8 cellular contexts compared by ENCODE assay signal in genomic region chr6:41637179-41638001, GRCh38. TPM values are rescaled to one million over a fixed set of nuclear protein-coding genes. Genes with fewer than 3 reads are reported as not detected.
DNase-seq lines count a peak whose midpoint lies in the region; ATAC-seq and TF ChIP-seq lines count a peak whose summit lies in the region.

No MANE protein-coding gene starts in this region.

- peak overlapping the region; percentile 62 for H3K4me3 Mint-ChIP-seq in Calu3 (ENCODE audit: low read depth, unreplicated experiment)

- H3K27me3 Mint-ChIP-seq in Calu3 (ENCODE audit: unreplicated experiment) = peaks cover 3% of the 10 kb centered on the region

- H3K4me3 ChIP-seq in WERI-Rb-1 (ENCODE audit: low read depth, low read length) = peak overlapping the region; percentile 53
- peak overlapping the region; percentile 54 for H3K4me3 ChIP-seq in right cardiac atrium (ENCODE audit: low read length)

- peaks cover 28% of the 10 kb centered on the region for H3K36me3 Mint-ChIP-seq in Calu3 (ENCODE audit: insufficient read depth, unreplicated experiment)

- DNase-seq in Calu3 = peak; percentile 63
- peak; percentile 55 for DNase-seq in WERI-Rb-1
- DNase-seq in right cardiac atrium = no peak
- DNase-seq in posterior vena cava (ENCODE audit: low spot score) = peak; percentile 79
- DNase-seq in NK-92 (lab: John Stamatoyannopoulos, UW; ENCODE audit: unreplicated experiment) = no peak
- DNase-seq in hippocampal formation (lab: John Stamatoyannopoulos, UW) = no peak

- intact Hi-C loops in Calu3 (cut with micrococcal nuclease; ENCODE audit: unreplicated experiment) = no loop called here
- intact Hi-C loops in right cardiac atrium (cut with DNase I) = no loop called here
- intact Hi-C loops in posterior vena cava (cut with DNase I) = no loop called here

- ATAC-seq in right cardiac atrium (peak in 1 of 2 donors; percentile 23), HG03520 (IDR thresholded peaks at IDR 0.05; ENCODE audit: unreplicated experiment) (no peak), HG02870 (IDR thresholded peaks at IDR 0.05; ENCODE audit: unreplicated experiment) (no peak)

- H3K9me3 ChIP-seq in WERI-Rb-1 (ENCODE audit: severe bottlenecking) (no peaks in the 10 kb centered on the region), right cardiac atrium (ENCODE audit: control insufficient read depth, low read length) (no peaks in the 10 kb centered on the region)

- H3K27ac ChIP-seq in WERI-Rb-1 = peak overlapping the region; percentile 74
- H3K27ac ChIP-seq in right cardiac atrium (ENCODE audit: low read length) = no peak overlapping the region

- 10% methylated on average over 57 of the region's 57 CpGs for WGBS in right cardiac atrium

- H3K27me3 ChIP-seq in WERI-Rb-1 (ENCODE audit: insufficient read depth, low read depth, severe bottlenecking) (no peaks in the 10 kb centered on the region), right cardiac atrium (ENCODE audit: control insufficient read depth, insufficient read depth) (no peaks in the 10 kb centered on the region)

- H3K36me3 ChIP-seq in WERI-Rb-1 = peaks cover 19% of the 10 kb centered on the region

- no peaks in the 10 kb centered on the region for H3K4me1 ChIP-seq in right cardiac atrium (ENCODE audit: control insufficient read depth, insufficient read depth, low read length)

- CTCF ChIA-PET in Calu3 (lab: Charles Lee) = interaction anchor here (0.8 to 1.1 kb wide), 3 partner anchors 45 to 270 kb away, joined by 3 to 4 read pairs (median 3); partner anchors contain the start of gene TOMM6

- BruUV-seq in Calu3 (replicated peaks; lab: Mats Ljungman, UMichigan) = TSS peak; percentile 43

- no peaks in the 10 kb centered on the region for H3K9me3 Mint-ChIP-seq in Calu3 (ENCODE audit: low read depth, unreplicated experiment)

- peak overlapping the region; percentile 60 for H3K27ac Mint-ChIP-seq in Calu3 (ENCODE audit: unreplicated experiment)

- TF ChIP-seq CTCF in Calu3 (IDR thresholded peaks at IDR 0.05; ENCODE audit: unreplicated experiment) = no peak
- no peak for TF ChIP-seq CTCF in WERI-Rb-1 (IDR thresholded peaks at IDR 0.05; ENCODE audit: low read depth, low read length)

- H3K4me1 Mint-ChIP-seq in Calu3 (ENCODE audit: low read depth, unreplicated experiment) = peaks cover 29% of the 10 kb centered on the region

RNA-seq across cellular contexts. Expression of gene MDFI, which starts 0.9 kb away (rescaled TPM):
- total RNA-seq in Calu3 (2022) (19.7 and 23.9 TPM in 2 replicates), right cardiac atrium (10 to 100 TPM in 2 of 4 donors, 1 to 10 TPM in 2; 8.0 to 11.9 (median 10.0) TPM), posterior vena cava (1 to 10 TPM; 5.4 to 6.5 TPM)
- 4.9 TPM for polyA plus RNA-seq in right cardiac atrium

Comparison
In these comparisons a context has a peak if more than half of its experiments do, and no peak if none do; other contexts are left out.
1. DNase-seq: peak in Calu3 (single experiment), WERI-Rb-1 (single experiment) and posterior vena cava (single experiment); none in right cardiac atrium (0 of 3), NK-92 (single experiment) and hippocampal formation (0 of 2).